In genomic region chr2:230205721-230206120, GRCh38 we compare ENCODE assay signal across 17 cellular contexts. TPM values are rescaled to one million over a fixed set of nuclear protein-coding genes. Genes with fewer than 3 reads are reported as not detected.
DNase-seq lines count a peak whose midpoint lies in the region; ATAC-seq, FAIRE-seq and TF ChIP-seq lines count a peak whose summit lies in the region.
"Had no signal": no experiment of that assay in that cellular context is flagged by ENCODE, and none has a peak within 500 bp of the region (broad histone marks: within the 10 kb centered on the region; RNA-seq: fewer than 3 reads in every experiment).

No MANE protein-coding gene starts in this region.

- no TSS peak for BruUV-seq in GM12878 (replicated peaks; lab: Mats Ljungman, UMichigan)

- peaks cover 47 to 90% (median 71%) of the 10 kb centered on the region in 11 experiments for H3K36me3 ChIP-seq in BLaER1 treated with 17β-estradiol and CSF1 and Interleukin-3, amounts not matched to agents 10 nM and 100 nM
- H3K36me3 ChIP-seq in GM12878 (ENCODE audit: control insufficient read depth in 2 of 2, insufficient read depth in 2 of 2, low read length in 1 of 2) (peaks cover 7 to 54% of the 10 kb centered on the region in 2 experiments), colonic mucosa (no peaks in the 10 kb centered on the region)

- no peak for DNase-seq in GM12892 (ENCODE audit: insufficient read length)
- DNase-seq in GM12878 (ENCODE audit: low read depth, low spot score) = no peak
- DNase-seq in left ventricle myocardium superior = no peak
- DNase-seq in Ammon's horn (ENCODE audit: low spot score) = no peak
- DNase-seq in colonic mucosa = no peak
- DNase-seq: amygdala; cerebellar nuclear complex; DMS153; hippocampal formation; NCI-H1417 treated with DMSO at 0.1 percent for 48 hours; occipital lobe; right lobe of liver; stimulated activated CD4-positive, alpha-beta T cell treated with anti-CD3 and anti-CD28 coated beads, Interleukin-1b, Interleukin-23, amount 100 ng/mL, for 48 hours had no signal

- WGBS in GM12878 (ENCODE audit: insufficient coverage, insufficient replicate concordance, low lambda C conversion rate, missing lambda C conversion rate) = 2% methylated on average over 2 of the region's 2 CpGs

- TF ChIP-seq POLR2A in GM12892 (IDR thresholded peaks at IDR 0.05; ENCODE audit: low read depth, low read length) (no peak), GM12878 (IDR thresholded peaks at IDR 0.05; ENCODE audit: low read depth, low read length) (no peak)

- no peak for TF ChIP-seq EP300 in GM12878 (IDR thresholded peaks at IDR 0.05; ENCODE audit: borderline replicate concordance in 1 of 2, control insufficient read depth in 1 of 2, low read depth in 2 of 2, low read length in 2 of 2)

- no peak for TF ChIP-seq CTCF in GM12878 (IDR thresholded peaks at IDR 0.05 in 2 of 3, conservative IDR thresholded peaks at IDR 0.05 in 1 of 3; ENCODE audit: control insufficient read depth in 2 of 3, extremely low read depth in 1 of 3, insufficient read depth in 1 of 3, low read depth in 3 of 3, low read length in 3 of 3)
- no peak for TF ChIP-seq CTCF in colonic mucosa (IDR thresholded peaks at IDR 0.05)

- H3K27me3 ChIP-seq in BLaER1 treated with 17β-estradiol and CSF1 and Interleukin-3, amounts not matched to agents 10 nM and 100 nM = no peaks in the 10 kb centered on the region
- no peaks in the 10 kb centered on the region for H3K27me3 ChIP-seq in GM12878 (replicated peaks in 1 of 2; ENCODE audit: control insufficient read depth in 2 of 2, insufficient read depth in 2 of 2, low read length in 1 of 2)
- H3K27me3 ChIP-seq in colonic mucosa = no peaks in the 10 kb centered on the region
- H3K27me3 ChIP-seq: right lobe of liver, suprapubic skin had no signal

- H3K9ac ChIP-seq in BLaER1 treated with 17β-estradiol and CSF1 and Interleukin-3, amounts not matched to agents 10 nM and 100 nM = no peak overlapping the region
- H3K9ac ChIP-seq in GM12878 (ENCODE audit: control insufficient read depth, insufficient read depth, low read length) = no peak overlapping the region
- no peak overlapping the region for H3K9ac ChIP-seq in colonic mucosa (ENCODE audit: low read depth in 2 of 2, low read length in 2 of 2)

- SMC1A ChIA-PET in GM12878 (lab: Charles Lee; ENCODE audit: uncharacterized antibody, unreplicated experiment) = interaction anchor here (0.9 to 9.6 kb wide), 9 partner anchors 13 to 404 kb away, joined by 3 to 121 read pairs (median 5); partner anchors contain the start of genes SP110, SP140 and SP140L

- no peaks in the 10 kb centered on the region for H3K9me3 ChIP-seq in BLaER1 treated with 17β-estradiol and CSF1 and Interleukin-3, amounts not matched to agents 10 nM and 100 nM (replicated peaks in 1 of 11)
- H3K9me3 ChIP-seq in GM12878 (replicated peaks; ENCODE audit: control insufficient read depth, insufficient read depth, low read length) = no peaks in the 10 kb centered on the region; the same call in 2 of the 3 replicates
- no peaks in the 10 kb centered on the region for H3K9me3 ChIP-seq in colonic mucosa
- H3K9me3 ChIP-seq: right lobe of liver, suprapubic skin had no signal

- H3K4me1 ChIP-seq in BLaER1 treated with 17β-estradiol and CSF1 and Interleukin-3, amounts not matched to agents 10 nM and 100 nM = peaks cover 42 to 67% (median 57%) of the 10 kb centered on the region in 10 experiments
- peaks cover 64% of the 10 kb centered on the region for H3K4me1 ChIP-seq in GM12878 (ENCODE audit: control insufficient read depth, insufficient read depth, low read length)
- H3K4me1 ChIP-seq in colonic mucosa = no peaks in the 10 kb centered on the region
- H3K4me1 ChIP-seq: right lobe of liver, suprapubic skin had no signal

- FAIRE-seq in GM12892 (lab: Jason Lieb, UNC) = peak; percentile 87
- FAIRE-seq in GM12878 (lab: Jason Lieb, UNC) = no peak

- H3K4me2 ChIP-seq in BLaER1 treated with 17β-estradiol and CSF1 and Interleukin-3, amounts not matched to agents 10 nM and 100 nM = peak overlapping the region; percentile 33 to 73 (median 63)
- peak overlapping the region; percentile 91 for H3K4me2 ChIP-seq in GM12878 (ENCODE audit: control insufficient read depth, insufficient read depth)

- no peaks in the 10 kb centered on the region; the same call in none of the 2 replicates for H3K79me2 ChIP-seq in GM12878 (ENCODE audit: control insufficient read depth, insufficient read depth, low read length)

- in situ Hi-C loops in GM12878 (cut with MboI) = loop anchor here (5.0 kb wide), 1 partner anchor 397 kb away; no protein-coding TSS in a partner anchor

- H3K27ac ChIP-seq in BLaER1 treated with 17β-estradiol and CSF1 and Interleukin-3, amounts not matched to agents 10 nM and 100 nM = peak overlapping the region in 10 of 11 experiments; percentile 3 to 64 (median 49); a peak in 17 of 22 replicates
- H3K27ac ChIP-seq in GM12878 (ENCODE audit: control insufficient read depth, insufficient read depth) = peak overlapping the region; percentile 56
- no peak overlapping the region for H3K27ac ChIP-seq in colonic mucosa
- H3K27ac ChIP-seq: right lobe of liver, suprapubic skin had no signal

- intact Hi-C loops in GM12878 (cut with micrococcal nuclease; ENCODE audit: unreplicated experiment) (loop anchor here (2.0 to 5.0 kb wide), 3 partner anchors 29 to 395 kb away; no protein-coding TSS in a partner anchor), left ventricle myocardium superior (cut with micrococcal nuclease) (no loop called here), colonic mucosa (cut with DNase I) (no loop called here)

- no peak overlapping the region for H2AFZ ChIP-seq in GM12878 (ENCODE audit: control insufficient read depth, low read depth, low read length)

- TF ChIP-seq RAD21 in GM12878 (IDR thresholded peaks at IDR 0.05; ENCODE audit: insufficient read depth, low read depth, low read length) = no peak

- CTCF ChIA-PET in GM12878 (lab: Yijun Ruan, JAX) = interaction anchor here (0.8 to 6.3 kb wide), 4 partner anchors 12 to 113 kb away, joined by 3 to 36 read pairs (median 4); partner anchors contain the start of gene SP110

- POLR2A ChIA-PET in GM12878 (lab: Charles Lee) = interaction anchor here (0.6 to 1.7 kb wide), 5 partner anchors 9 to 381 kb away, joined by 4 to 10 read pairs (median 7); partner anchors contain the start of gene SP110

- H3K4me3 ChIP-seq in BLaER1 treated with 17β-estradiol and CSF1 and Interleukin-3, amounts not matched to agents 10 nM and 100 nM = no peak overlapping the region
- H3K4me3 ChIP-seq in GM12878 (no peak overlapping the region), colonic mucosa (no peak overlapping the region)
- H3K4me3 ChIP-seq: right lobe of liver, suprapubic skin had no signal

- RAD21 ChIA-PET in GM12878 (lab: Charles Lee; ENCODE audit: unreplicated experiment) = interaction anchor here (0.7 to 4.2 kb wide), 7 partner anchors 13 to 461 kb away, joined by 3 to 30 read pairs (median 4); partner anchors contain the start of genes SP100, SP110 and SP140

- H4K20me1 ChIP-seq in BLaER1 treated with 17β-estradiol and CSF1 and Interleukin-3, amounts not matched to agents 10 nM and 100 nM = peaks cover 0 to 7% (median 0%) of the 10 kb centered on the region in 11 experiments; a peak in 3 of 22 replicates
- no peaks in the 10 kb centered on the region for H4K20me1 ChIP-seq in GM12878 (ENCODE audit: control insufficient read depth, insufficient read depth)

- ATAC-seq in HG03565 (IDR thresholded peaks at IDR 0.05; ENCODE audit: unreplicated experiment) (peak; percentile 20), GM12878 (peak; percentile 47), left ventricle myocardium superior (no peak)
- ATAC-seq: right lobe of liver had no signal

TF ChIP-seq in GM12878, 131 proteins besides CTCF, POLR2A, EP300 and RAD21 (continues in another document):
- TF ChIP-seq MYC (IDR thresholded peaks at IDR 0.05; ENCODE audit: insufficient read depth, insufficient read length, insufficient replicate concordance, low read length, severe bottlenecking) = no peak

RNA-seq across cellular contexts. Expression of gene SP110, which starts 14.1 kb away (rescaled TPM):
- 72.4 TPM for polyA plus RNA-seq in GM12892 (2012; ENCODE audit: missing spikeins)
- 315 and 352 TPM in 2 replicates for total RNA-seq in GM12878 (2013; cell fraction: nucleolus; rRNA removed)
- 81.2 and 98.7 TPM in 2 replicates for total RNA-seq in GM12878 (2014; rRNA removed)
- 125 and 130 TPM in 2 replicates for total RNA-seq in GM12878 (2014; rRNA removed; fragmentation: Illumina TruSeq; extraction: Trizol)
- total RNA-seq in GM12878 (2021) = 82.3 and 82.5 TPM in 2 replicates
- polyA plus RNA-seq in GM12878 (2011; ENCODE audit: low read depth) = 67.6 TPM
- 86.5 and 107 TPM in 2 replicates for polyA plus RNA-seq in GM12878 (2011; rRNA removed)
- 94.5 and 123 TPM in 2 replicates for polyA plus RNA-seq in GM12878 (2011; cell fraction: cytosol; rRNA removed)
- polyA plus RNA-seq in GM12878 (2011; cell fraction: nucleus; rRNA removed) = 131 and 192 TPM in 2 replicates
- 84.4 and 86.7 TPM in 2 replicates for polyA plus RNA-seq in GM12878 (2012)
- polyA plus RNA-seq in GM12878 (2014; fragmentation: Illumina TruSeq; extraction: Trizol) = 149 and 176 TPM in 2 replicates
- polyA plus RNA-seq in GM12878 (2014; fragmentation: Nextera tagmentation; extraction: Ambion mirVana) = 100 to 1,000 TPM in 1 of 2 experiments, 10 to 100 TPM in 1; 97.3 to 103 TPM
- polyA plus RNA-seq in GM12878 (2014; rRNA removed) = 68.6 and 86.5 TPM in 2 replicates
- 100 to 1,000 TPM; 109 to 113 TPM for polyA plus RNA-seq in GM12878 (2016; fragmentation: Nextera tagmentation; extraction: Ambion mirVana)
- 111 and 121 TPM in 2 replicates for polyA minus RNA-seq in GM12878 (2011; rRNA and poly(A)+ RNA removed)
- 38.5 and 44.1 TPM in 2 replicates for polyA minus RNA-seq in GM12878 (2011; cell fraction: cytosol; rRNA and poly(A)+ RNA removed)
- polyA minus RNA-seq in GM12878 (2011; cell fraction: nucleus; rRNA and poly(A)+ RNA removed) = 78.3 and 127 TPM in 2 replicates
- 10.6 TPM for total RNA-seq in left ventricle myocardium superior
- total RNA-seq in colonic mucosa = 10 to 100 TPM; 10.8 to 11.6 TPM

RNA-seq across cellular contexts. Expression of gene SP140, which starts 19.8 kb away (rescaled TPM):
- polyA plus RNA-seq in GM12892 (2012; ENCODE audit: missing spikeins) = 76.4 TPM
- total RNA-seq in GM12878 (2013; cell fraction: nucleolus; rRNA removed) = 405 and 446 TPM in 2 replicates
- total RNA-seq in GM12878 (2014; rRNA removed) = 87.0 and 101 TPM in 2 replicates
- 141 and 154 TPM in 2 replicates for total RNA-seq in GM12878 (2014; rRNA removed; fragmentation: Illumina TruSeq; extraction: Trizol)
- total RNA-seq in GM12878 (2021) = 106 and 113 TPM in 2 replicates
- polyA plus RNA-seq in GM12878 (2011; ENCODE audit: low read depth) = 88.4 TPM
- 159 and 164 TPM in 2 replicates for polyA plus RNA-seq in GM12878 (2011; rRNA removed)
- polyA plus RNA-seq in GM12878 (2011; cell fraction: cytosol; rRNA removed) = 96.6 and 112 TPM in 2 replicates
- 175 and 178 TPM in 2 replicates for polyA plus RNA-seq in GM12878 (2011; cell fraction: nucleus; rRNA removed)
- polyA plus RNA-seq in GM12878 (2012) = 64.2 and 65.5 TPM in 2 replicates
- 120 and 143 TPM in 2 replicates for polyA plus RNA-seq in GM12878 (2014; fragmentation: Illumina TruSeq; extraction: Trizol)
- 10 to 100 TPM; 61.7 to 93.9 TPM for polyA plus RNA-seq in GM12878 (2014; fragmentation: Nextera tagmentation; extraction: Ambion mirVana)
- polyA plus RNA-seq in GM12878 (2014; rRNA removed) = 76.1 and 87.2 TPM in 2 replicates
- polyA plus RNA-seq in GM12878 (2016; fragmentation: Nextera tagmentation; extraction: Ambion mirVana) = 10 to 100 TPM; 85.4 to 87.5 TPM
- polyA minus RNA-seq in GM12878 (2011; rRNA and poly(A)+ RNA removed) = 143 and 187 TPM in 2 replicates
- polyA minus RNA-seq in GM12878 (2011; cell fraction: cytosol; rRNA and poly(A)+ RNA removed) = 27.0 and 32.6 TPM in 2 replicates
- 173 and 304 TPM in 2 replicates for polyA minus RNA-seq in GM12878 (2011; cell fraction: nucleus; rRNA and poly(A)+ RNA removed)
- total RNA-seq in left ventricle myocardium superior = 0.47 TPM
- 1 to 10 TPM; 1.7 to 2.2 TPM for total RNA-seq in colonic mucosa
- total RNA-seq: HT-29 had no signal

Comparison
In these comparisons a context has a peak if more than half of its experiments do, and no peak if none do; other contexts are left out.
1. RNA of gene SP140, which starts 19.8 kb away (total RNA-seq): 87.0 to 446 TPM in GM12878; 1.7 to 2.2 TPM in colonic mucosa and 0.47 TPM in left ventricle myocardium superior (single experiment); every median in the first group is over 10 times any median in the second.